In the genomic region with DNA sequence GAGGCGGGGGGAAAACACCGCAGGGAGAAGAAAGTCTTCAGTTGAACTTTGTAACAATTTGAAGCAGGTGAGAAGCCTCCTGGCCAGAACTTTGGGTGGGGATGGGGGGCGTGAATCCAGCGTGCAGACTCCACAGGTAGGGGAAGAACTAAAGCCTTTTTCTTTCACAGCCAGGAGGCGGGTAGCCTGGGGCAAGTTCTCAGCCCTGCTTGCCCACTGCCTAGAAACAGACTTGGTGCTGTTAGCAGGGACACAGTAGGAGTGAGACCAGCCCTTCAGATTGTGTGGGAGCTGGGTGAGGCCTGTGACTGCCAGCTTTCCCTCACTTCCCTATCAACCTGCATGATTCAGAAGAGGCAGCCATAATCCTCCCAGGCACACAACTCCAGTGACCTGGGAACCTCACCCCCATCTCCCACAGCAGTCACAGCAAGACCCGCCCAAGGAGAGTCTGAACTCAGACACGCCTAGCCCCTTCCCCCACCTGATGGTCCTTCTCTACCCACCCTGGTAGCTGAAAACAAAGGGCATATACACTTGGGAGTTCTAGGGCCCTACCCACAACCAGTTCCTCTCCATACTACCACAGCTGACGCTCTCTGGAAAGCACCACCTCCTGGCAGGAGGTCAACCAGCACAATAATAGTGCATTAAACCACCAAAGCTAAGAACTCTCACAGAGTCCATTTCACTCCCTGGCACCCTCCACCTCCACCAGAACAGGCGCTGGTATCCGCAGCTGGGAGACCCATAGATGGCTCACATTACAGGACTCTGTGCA, we compare ENCODE assay signal across 22 cellular contexts.
"Had no signal": no experiment of that assay in that cellular context is flagged by ENCODE, and none has a peak within 500 bp of the region (broad histone marks: within the 10 kb centered on the region; RNA-seq: fewer than 3 reads in every experiment).

No MANE protein-coding gene starts in this region.

- H3K4me3 ChIP-seq: hepatocyte, lung, psoas muscle, right lobe of liver, testis, transverse colon had no signal

- H3K4me1 Mint-ChIP-seq: naive B cell; nephron; stimulated activated naive CD8-positive, alpha-beta T cell treated with anti-CD3 and anti-CD28 coated beads, Interleukin-15, amount 100 ng/mL, for 72 hours had no signal

- H2AFZ ChIP-seq: hepatocyte, parathyroid adenoma had no signal

- H3K4me1 ChIP-seq: parathyroid adenoma, psoas muscle, right lobe of liver, testis, transverse colon had no signal

- H3K27ac Mint-ChIP-seq: nephron; stimulated activated naive B cell treated with anti-CD40 and anti-IgM and Interleukin-4, amounts not matched to agents 10 μg/mL and 1 μg/mL and 100 μg/mL, for 72 hours; stimulated activated naive CD8-positive, alpha-beta T cell treated with anti-CD3 and anti-CD28 coated beads, Interleukin-15, amount 100 ng/mL, for 72 hours had no signal

- H3K79me2 ChIP-seq: hepatocyte, parathyroid adenoma had no signal

- DNase-seq: dermis blood vessel endothelial cell; foreskin melanocyte; head of caudate nucleus; kidney; left cardiac atrium; left ventricle myocardium superior; mesenchymal stem cell; midbrain; naive B cell; psoas muscle; retina; right lobe of liver; stimulated activated CD4-positive, alpha-beta T cell treated with anti-CD3 and anti-CD28 coated beads, Interleukin-2, amount 100 ng/mL, for 24 hours; stimulated activated CD4-positive, alpha-beta T cell treated with anti-CD3 and anti-CD28 coated beads, Interleukin-4, amount 100 ng/mL, for 4 hours; stimulated activated naive B cell treated with anti-CD40 and anti-IgM and Interleukin-4, amounts not matched to agents 10 μg/mL and 1 μg/mL and 100 μg/mL, for 72 hours; stimulated activated naive CD8-positive, alpha-beta T cell treated with anti-CD3 and anti-CD28 coated beads, Interleukin-15, amount 100 ng/mL, for 72 hours; testis; transverse colon had no signal

- H3K9ac ChIP-seq: parathyroid adenoma had no signal

- H3K4me2 ChIP-seq: hepatocyte had no signal

- H3K4me3 Mint-ChIP-seq: naive B cell; nephron; stimulated activated naive B cell treated with anti-CD40 and anti-IgM and Interleukin-4, amounts not matched to agents 10 μg/mL and 1 μg/mL and 100 μg/mL, for 72 hours; stimulated activated naive CD8-positive, alpha-beta T cell treated with anti-CD3 and anti-CD28 coated beads, Interleukin-15, amount 100 ng/mL, for 72 hours had no signal

- H3K27me3 ChIP-seq: hepatocyte, right lobe of liver, testis, transverse colon had no signal

- ATAC-seq: left cardiac atrium; left ventricle myocardium superior; psoas muscle; right lobe of liver; stimulated activated naive B cell treated with anti-CD40 and anti-IgM and Interleukin-4, amounts not matched to agents 10 μg/mL and 1 μg/mL and 100 μg/mL, for 72 hours; stimulated activated naive CD8-positive, alpha-beta T cell treated with anti-CD3 and anti-CD28 coated beads, Interleukin-15, amount 100 ng/mL, for 72 hours had no signal

- H3K9me3 ChIP-seq: psoas muscle, right lobe of liver, testis, transverse colon had no signal

- H3K36me3 ChIP-seq: right lobe of liver, transverse colon had no signal

- H3K36me3 Mint-ChIP-seq: naive B cell; stimulated activated naive B cell treated with anti-CD40 and anti-IgM and Interleukin-4, amounts not matched to agents 10 μg/mL and 1 μg/mL and 100 μg/mL, for 72 hours had no signal

- H3K27ac ChIP-seq: hepatocyte, parathyroid adenoma, psoas muscle, right lobe of liver, testis had no signal
